ENCODE assay signal across 1 cellular context in the genomic region with DNA sequence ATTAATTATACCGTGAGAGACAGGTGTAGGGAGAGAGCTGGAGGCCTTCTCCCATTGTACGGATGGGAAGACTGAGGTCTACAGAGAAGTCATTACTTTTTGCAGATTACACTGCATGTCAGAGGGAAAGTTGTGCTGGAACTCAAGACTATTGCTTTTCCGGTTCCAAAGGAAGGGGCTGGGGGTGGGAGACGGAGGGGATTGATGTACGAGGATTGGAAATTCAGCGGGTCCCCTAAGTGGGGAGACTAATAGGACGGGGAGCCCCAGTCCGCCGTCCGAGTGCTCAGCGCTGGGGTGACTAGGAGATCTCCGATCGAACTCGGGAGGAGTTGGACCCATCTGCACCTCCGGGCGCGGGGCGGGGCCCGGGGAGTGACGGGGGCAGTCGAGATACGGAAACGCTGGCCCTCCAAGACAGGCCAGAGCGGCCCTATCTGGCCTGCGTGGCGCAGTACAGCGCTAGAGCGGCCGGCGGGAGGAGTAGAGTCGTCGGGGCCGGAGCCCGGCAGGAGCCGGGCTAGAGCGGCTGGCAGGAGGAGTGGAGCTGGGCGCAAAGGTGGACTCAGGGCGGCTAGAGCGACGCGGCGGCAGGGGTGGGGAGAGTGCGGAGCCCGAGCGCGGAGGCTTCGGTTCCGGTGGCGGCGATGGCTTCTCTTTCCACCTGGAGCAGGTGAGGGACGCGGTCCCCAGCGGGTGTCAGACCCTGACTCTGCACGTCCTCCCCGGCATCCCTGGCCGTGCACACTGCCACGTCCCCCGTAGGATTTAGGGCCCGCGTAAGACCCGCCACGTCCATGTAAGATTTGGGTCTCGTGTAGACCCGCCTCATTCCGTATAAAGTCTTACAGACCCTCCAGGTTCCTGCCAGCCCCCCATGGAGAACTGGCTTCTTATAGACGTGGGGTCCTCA.
A peak's percentile ranks its signal among the peaks of the same experiment; 100 is the strongest.
TF ChIP-seq lines count a peak whose summit lies in the region.

No MANE protein-coding gene starts in this region.

TF ChIP-seq in K562, 482 proteins besides CTCF, POLR2A, EP300 and RAD21 (continued from another document and continues in another):
- TF ChIP-seq, protein P1, sequence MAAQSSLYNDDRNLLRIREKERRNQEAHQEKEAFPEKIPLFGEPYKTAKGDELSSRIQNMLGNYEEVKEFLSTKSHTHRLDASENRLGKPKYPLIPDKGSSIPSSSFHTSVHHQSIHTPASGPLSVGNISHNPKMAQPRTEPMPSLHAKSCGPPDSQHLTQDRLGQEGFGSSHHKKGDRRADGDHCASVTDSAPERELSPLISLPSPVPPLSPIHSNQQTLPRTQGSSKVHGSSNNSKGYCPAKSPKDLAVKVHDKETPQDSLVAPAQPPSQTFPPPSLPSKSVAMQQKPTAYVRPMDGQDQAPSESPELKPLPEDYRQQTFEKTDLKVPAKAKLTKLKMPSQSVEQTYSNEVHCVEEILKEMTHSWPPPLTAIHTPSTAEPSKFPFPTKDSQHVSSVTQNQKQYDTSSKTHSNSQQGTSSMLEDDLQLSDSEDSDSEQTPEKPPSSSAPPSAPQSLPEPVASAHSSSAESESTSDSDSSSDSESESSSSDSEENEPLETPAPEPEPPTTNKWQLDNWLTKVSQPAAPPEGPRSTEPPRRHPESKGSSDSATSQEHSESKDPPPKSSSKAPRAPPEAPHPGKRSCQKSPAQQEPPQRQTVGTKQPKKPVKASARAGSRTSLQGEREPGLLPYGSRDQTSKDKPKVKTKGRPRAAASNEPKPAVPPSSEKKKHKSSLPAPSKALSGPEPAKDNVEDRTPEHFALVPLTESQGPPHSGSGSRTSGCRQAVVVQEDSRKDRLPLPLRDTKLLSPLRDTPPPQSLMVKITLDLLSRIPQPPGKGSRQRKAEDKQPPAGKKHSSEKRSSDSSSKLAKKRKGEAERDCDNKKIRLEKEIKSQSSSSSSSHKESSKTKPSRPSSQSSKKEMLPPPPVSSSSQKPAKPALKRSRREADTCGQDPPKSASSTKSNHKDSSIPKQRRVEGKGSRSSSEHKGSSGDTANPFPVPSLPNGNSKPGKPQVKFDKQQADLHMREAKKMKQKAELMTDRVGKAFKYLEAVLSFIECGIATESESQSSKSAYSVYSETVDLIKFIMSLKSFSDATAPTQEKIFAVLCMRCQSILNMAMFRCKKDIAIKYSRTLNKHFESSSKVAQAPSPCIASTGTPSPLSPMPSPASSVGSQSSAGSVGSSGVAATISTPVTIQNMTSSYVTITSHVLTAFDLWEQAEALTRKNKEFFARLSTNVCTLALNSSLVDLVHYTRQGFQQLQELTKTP (IDR thresholded peaks at IDR 0.05; ENCODE audit: low read depth in 1 of 2, partially characterized antibody in 2 of 2), result peak in 1 of 2 experiments; percentile 56
- TF ChIP-seq RBM25 (IDR thresholded peaks at IDR 0.05; ENCODE audit: low read depth, low read length, severe bottlenecking) (peak; percentile 78), ZNF551 (CRISPR knock-in tag; IDR thresholded peaks at IDR 0.05) (no peak), TBP (optimal IDR thresholded peaks at IDR 0.05; ENCODE audit: low read depth, low read length) (peak; percentile 77), ZNF232 (CRISPR knock-in tag; IDR thresholded peaks at IDR 0.05) (no peak), NR2C2 (CRISPR knock-in tag; IDR thresholded peaks at IDR 0.05) (peak; percentile 25; the same call in 1 of the 2 replicates), NR2C2 (tag; IDR thresholded peaks at IDR 0.05) (peak; percentile 75; the same call in 1 of the 2 replicates), CCAR2 (IDR thresholded peaks at IDR 0.05; ENCODE audit: low read depth, low read length) (no peak), BRCA1 (IDR thresholded peaks at IDR 0.05) (no peak), BRCA1 (CRISPR knock-in tag; IDR thresholded peaks at IDR 0.05) (no peak), POLR2G (IDR thresholded peaks at IDR 0.05; ENCODE audit: low read depth, low read length) (peak; percentile 90), ZBTB1 (CRISPR knock-in tag; IDR thresholded peaks at IDR 0.05; ENCODE audit: borderline replicate concordance, low read depth) (no peak), ZNF77 (CRISPR knock-in tag; IDR thresholded peaks at IDR 0.05) (no peak), NFRKB (IDR thresholded peaks at IDR 0.05; ENCODE audit: low read depth) (no peak), NR2F6 (CRISPR knock-in tag; IDR thresholded peaks at IDR 0.05) (no peak), TRIM28 (IDR thresholded peaks at IDR 0.05) (0 out of 2 replicates have a peak, but pooled peaks have one; percentile 15), ZNF79 (CRISPR knock-in tag; IDR thresholded peaks at IDR 0.05; ENCODE audit: low read depth) (no peak), ZNF444 (CRISPR knock-in tag; IDR thresholded peaks at IDR 0.05) (no peak), HMG20B (CRISPR knock-in tag; IDR thresholded peaks at IDR 0.05) (no peak), ZNF830 (CRISPR knock-in tag; IDR thresholded peaks at IDR 0.05) (no peak), MIER1 (IDR thresholded peaks at IDR 0.05; ENCODE audit: low read depth) (peak; percentile 23; the same call in 1 of the 2 replicates), SRSF3 (IDR thresholded peaks at IDR 0.05; ENCODE audit: insufficient read depth, low read length) (no peak), POU5F1 (IDR thresholded peaks at IDR 0.05; ENCODE audit: borderline replicate concordance, low read depth, low read length, partially characterized antibody) (no peak), SMC3 (conservative IDR thresholded peaks at IDR 0.05; ENCODE audit: insufficient read depth, low read depth, low read length) (0 out of 2 replicates have a peak, but pooled peaks have one; percentile 9), SIRT6 (IDR thresholded peaks at IDR 0.05; ENCODE audit: low read depth, low read length) (no peak), ZBTB7A (IDR thresholded peaks at IDR 0.05; ENCODE audit: borderline replicate concordance, control insufficient read depth, low read depth, low read length) (no peak; the same call in 1 of the 2 replicates), SLC30A9 (CRISPR knock-in tag; IDR thresholded peaks at IDR 0.05) (no peak), LCOR (CRISPR knock-in tag; IDR thresholded peaks at IDR 0.05) (no peak)
- TF ChIP-seq, protein P2, sequence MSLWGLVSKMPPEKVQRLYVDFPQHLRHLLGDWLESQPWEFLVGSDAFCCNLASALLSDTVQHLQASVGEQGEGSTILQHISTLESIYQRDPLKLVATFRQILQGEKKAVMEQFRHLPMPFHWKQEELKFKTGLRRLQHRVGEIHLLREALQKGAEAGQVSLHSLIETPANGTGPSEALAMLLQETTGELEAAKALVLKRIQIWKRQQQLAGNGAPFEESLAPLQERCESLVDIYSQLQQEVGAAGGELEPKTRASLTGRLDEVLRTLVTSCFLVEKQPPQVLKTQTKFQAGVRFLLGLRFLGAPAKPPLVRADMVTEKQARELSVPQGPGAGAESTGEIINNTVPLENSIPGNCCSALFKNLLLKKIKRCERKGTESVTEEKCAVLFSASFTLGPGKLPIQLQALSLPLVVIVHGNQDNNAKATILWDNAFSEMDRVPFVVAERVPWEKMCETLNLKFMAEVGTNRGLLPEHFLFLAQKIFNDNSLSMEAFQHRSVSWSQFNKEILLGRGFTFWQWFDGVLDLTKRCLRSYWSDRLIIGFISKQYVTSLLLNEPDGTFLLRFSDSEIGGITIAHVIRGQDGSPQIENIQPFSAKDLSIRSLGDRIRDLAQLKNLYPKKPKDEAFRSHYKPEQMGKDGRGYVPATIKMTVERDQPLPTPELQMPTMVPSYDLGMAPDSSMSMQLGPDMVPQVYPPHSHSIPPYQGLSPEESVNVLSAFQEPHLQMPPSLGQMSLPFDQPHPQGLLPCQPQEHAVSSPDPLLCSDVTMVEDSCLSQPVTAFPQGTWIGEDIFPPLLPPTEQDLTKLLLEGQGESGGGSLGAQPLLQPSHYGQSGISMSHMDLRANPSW (CRISPR knock-in tag; IDR thresholded peaks at IDR 0.05), result no peak
- TF ChIP-seq, protein P3, sequence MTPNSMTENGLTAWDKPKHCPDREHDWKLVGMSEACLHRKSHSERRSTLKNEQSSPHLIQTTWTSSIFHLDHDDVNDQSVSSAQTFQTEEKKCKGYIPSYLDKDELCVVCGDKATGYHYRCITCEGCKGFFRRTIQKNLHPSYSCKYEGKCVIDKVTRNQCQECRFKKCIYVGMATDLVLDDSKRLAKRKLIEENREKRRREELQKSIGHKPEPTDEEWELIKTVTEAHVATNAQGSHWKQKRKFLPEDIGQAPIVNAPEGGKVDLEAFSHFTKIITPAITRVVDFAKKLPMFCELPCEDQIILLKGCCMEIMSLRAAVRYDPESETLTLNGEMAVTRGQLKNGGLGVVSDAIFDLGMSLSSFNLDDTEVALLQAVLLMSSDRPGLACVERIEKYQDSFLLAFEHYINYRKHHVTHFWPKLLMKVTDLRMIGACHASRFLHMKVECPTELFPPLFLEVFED (CRISPR knock-in tag; conservative IDR thresholded peaks at IDR 0.05), result no peak
- TF ChIP-seq, protein P4, sequence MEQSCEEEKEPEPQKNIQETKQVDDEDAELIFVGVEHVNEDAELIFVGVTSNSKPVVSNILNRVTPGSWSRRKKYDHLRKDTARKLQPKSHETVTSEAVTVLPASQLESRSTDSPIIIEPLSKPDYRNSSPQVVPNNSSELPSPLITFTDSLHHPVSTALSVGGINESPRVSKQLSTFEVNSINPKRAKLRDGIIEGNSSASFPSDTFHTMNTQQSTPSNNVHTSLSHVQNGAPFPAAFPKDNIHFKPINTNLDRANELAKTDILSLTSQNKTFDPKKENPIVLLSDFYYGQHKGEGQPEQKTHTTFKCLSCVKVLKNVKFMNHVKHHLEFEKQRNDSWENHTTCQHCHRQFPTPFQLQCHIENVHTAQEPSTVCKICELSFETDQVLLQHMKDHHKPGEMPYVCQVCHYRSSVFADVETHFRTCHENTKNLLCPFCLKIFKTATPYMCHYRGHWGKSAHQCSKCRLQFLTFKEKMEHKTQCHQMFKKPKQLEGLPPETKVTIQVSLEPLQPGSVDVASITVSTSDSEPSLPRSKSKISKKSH (CRISPR knock-in tag; IDR thresholded peaks at IDR 0.05), result no peak
- TF ChIP-seq, protein P5, sequence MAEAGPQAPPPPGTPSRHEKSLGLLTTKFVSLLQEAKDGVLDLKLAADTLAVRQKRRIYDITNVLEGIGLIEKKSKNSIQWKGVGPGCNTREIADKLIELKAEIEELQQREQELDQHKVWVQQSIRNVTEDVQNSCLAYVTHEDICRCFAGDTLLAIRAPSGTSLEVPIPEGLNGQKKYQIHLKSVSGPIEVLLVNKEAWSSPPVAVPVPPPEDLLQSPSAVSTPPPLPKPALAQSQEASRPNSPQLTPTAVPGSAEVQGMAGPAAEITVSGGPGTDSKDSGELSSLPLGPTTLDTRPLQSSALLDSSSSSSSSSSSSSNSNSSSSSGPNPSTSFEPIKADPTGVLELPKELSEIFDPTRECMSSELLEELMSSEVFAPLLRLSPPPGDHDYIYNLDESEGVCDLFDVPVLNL (CRISPR knock-in tag; IDR thresholded peaks at IDR 0.05; ENCODE audit: low read depth), result no peak
- TF ChIP-seq, protein P6, sequence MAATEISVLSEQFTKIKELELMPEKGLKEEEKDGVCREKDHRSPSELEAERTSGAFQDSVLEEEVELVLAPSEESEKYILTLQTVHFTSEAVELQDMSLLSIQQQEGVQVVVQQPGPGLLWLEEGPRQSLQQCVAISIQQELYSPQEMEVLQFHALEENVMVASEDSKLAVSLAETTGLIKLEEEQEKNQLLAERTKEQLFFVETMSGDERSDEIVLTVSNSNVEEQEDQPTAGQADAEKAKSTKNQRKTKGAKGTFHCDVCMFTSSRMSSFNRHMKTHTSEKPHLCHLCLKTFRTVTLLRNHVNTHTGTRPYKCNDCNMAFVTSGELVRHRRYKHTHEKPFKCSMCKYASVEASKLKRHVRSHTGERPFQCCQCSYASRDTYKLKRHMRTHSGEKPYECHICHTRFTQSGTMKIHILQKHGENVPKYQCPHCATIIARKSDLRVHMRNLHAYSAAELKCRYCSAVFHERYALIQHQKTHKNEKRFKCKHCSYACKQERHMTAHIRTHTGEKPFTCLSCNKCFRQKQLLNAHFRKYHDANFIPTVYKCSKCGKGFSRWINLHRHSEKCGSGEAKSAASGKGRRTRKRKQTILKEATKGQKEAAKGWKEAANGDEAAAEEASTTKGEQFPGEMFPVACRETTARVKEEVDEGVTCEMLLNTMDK (IDR thresholded peaks at IDR 0.05; ENCODE audit: borderline replicate concordance, insufficient read depth, low read depth, low read length, poor library complexity, severe bottlenecking), result peak; percentile 80
- TF ChIP-seq, protein P7, sequence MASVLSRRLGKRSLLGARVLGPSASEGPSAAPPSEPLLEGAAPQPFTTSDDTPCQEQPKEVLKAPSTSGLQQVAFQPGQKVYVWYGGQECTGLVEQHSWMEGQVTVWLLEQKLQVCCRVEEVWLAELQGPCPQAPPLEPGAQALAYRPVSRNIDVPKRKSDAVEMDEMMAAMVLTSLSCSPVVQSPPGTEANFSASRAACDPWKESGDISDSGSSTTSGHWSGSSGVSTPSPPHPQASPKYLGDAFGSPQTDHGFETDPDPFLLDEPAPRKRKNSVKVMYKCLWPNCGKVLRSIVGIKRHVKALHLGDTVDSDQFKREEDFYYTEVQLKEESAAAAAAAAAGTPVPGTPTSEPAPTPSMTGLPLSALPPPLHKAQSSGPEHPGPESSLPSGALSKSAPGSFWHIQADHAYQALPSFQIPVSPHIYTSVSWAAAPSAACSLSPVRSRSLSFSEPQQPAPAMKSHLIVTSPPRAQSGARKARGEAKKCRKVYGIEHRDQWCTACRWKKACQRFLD (CRISPR knock-in tag; IDR thresholded peaks at IDR 0.05), result no peak
- TF ChIP-seq, protein P8, sequence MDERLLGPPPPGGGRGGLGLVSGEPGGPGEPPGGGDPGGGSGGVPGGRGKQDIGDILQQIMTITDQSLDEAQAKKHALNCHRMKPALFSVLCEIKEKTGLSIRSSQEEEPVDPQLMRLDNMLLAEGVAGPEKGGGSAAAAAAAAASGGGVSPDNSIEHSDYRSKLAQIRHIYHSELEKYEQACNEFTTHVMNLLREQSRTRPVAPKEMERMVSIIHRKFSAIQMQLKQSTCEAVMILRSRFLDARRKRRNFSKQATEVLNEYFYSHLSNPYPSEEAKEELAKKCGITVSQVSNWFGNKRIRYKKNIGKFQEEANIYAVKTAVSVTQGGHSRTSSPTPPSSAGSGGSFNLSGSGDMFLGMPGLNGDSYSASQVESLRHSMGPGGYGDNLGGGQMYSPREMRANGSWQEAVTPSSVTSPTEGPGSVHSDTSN (CRISPR knock-in tag; IDR thresholded peaks at IDR 0.05; ENCODE audit: low read depth), result peak; percentile 60
- TF ChIP-seq, protein P8 (tag; conservative IDR thresholded peaks at IDR 0.05; ENCODE audit: low read depth), result peak; percentile 75
